ENCODE assay signal across 27 cellular contexts in genomic region chr5:168822248-168822744, GRCh38.
A peak's percentile ranks its signal among the peaks of the same experiment; 100 is the strongest.
DNase-seq lines count a peak whose midpoint lies in the region; ATAC-seq and TF ChIP-seq lines count a peak whose summit lies in the region.
"Had no signal": no experiment of that assay in that cellular context is flagged by ENCODE, and none has a peak within 500 bp of the region (broad histone marks: within the 10 kb centered on the region; RNA-seq: fewer than 3 reads in every experiment).

No MANE protein-coding gene starts in this region.

- H3K27ac Mint-ChIP-seq in T-helper 2 cell treated with Interferon-gamma antibody and Interleukin-4, amounts not matched to agents 5 μg/mL and 100 μg/mL, for 36 hours = no peak overlapping the region
- H3K27ac Mint-ChIP-seq: activated naive CD8-positive, alpha-beta T cell treated with anti-CD3 and anti-CD28 coated beads, Interleukin-2, amount 10 ng/mL, durations not matched to agents 7 days and 5 days; CD4-positive, CD25-positive, alpha-beta regulatory T cell; endodermal cell; T-cell had no signal

- H3K36me3 Mint-ChIP-seq in T-helper 2 cell treated with Interferon-gamma antibody and Interleukin-4, amounts not matched to agents 5 μg/mL and 100 μg/mL, for 36 hours (ENCODE audit: low read depth) = no peaks in the 10 kb centered on the region
- H3K36me3 Mint-ChIP-seq: activated naive CD8-positive, alpha-beta T cell treated with anti-CD3 and anti-CD28 coated beads, Interleukin-2, amount 10 ng/mL, durations not matched to agents 7 days and 5 days; CD4-positive, CD25-positive, alpha-beta regulatory T cell; T-cell had no signal

- no peaks in the 10 kb centered on the region for H3K27me3 Mint-ChIP-seq in T-helper 2 cell treated with Interferon-gamma antibody and Interleukin-4, amounts not matched to agents 5 μg/mL and 100 μg/mL, for 36 hours (ENCODE audit: low read depth)

- H3K9me3 Mint-ChIP-seq in T-helper 2 cell treated with Interferon-gamma antibody and Interleukin-4, amounts not matched to agents 5 μg/mL and 100 μg/mL, for 36 hours = no peaks in the 10 kb centered on the region
- H3K9me3 Mint-ChIP-seq: CD4-positive, CD25-positive, alpha-beta regulatory T cell; endodermal cell had no signal

- TF ChIP-seq CTCF in GM12865 (IDR thresholded peaks at IDR 0.05; ENCODE audit: insufficient read depth, low read depth, low read length, missing control alignments) = no peak
- TF ChIP-seq CTCF in left ventricle myocardium inferior (IDR thresholded peaks at IDR 0.05; ENCODE audit: borderline replicate concordance) = no peak
- no peak for TF ChIP-seq CTCF in spleen (IDR thresholded peaks at IDR 0.05 in 8 of 11, conservative IDR thresholded peaks at IDR 0.05 in 3 of 11)

- intact Hi-C loops in left ventricle myocardium inferior (cut with micrococcal nuclease) (no loop called here), spleen (cut with DNase I; ENCODE audit: low total_unique reads) (no loop called here)

- H3K27me3 ChIP-seq in left ventricle myocardium inferior (ENCODE audit: low read depth) (no peaks in the 10 kb centered on the region), spleen (replicated peaks in 1 of 7) (peaks cover 0 to 3% (median 0%) of the 10 kb centered on the region in 7 donors)
- H3K27me3 ChIP-seq: foreskin keratinocyte, SJCRH30 had no signal

- peaks cover 14% of the 10 kb centered on the region for H3K4me1 Mint-ChIP-seq in T-helper 2 cell treated with Interferon-gamma antibody and Interleukin-4, amounts not matched to agents 5 μg/mL and 100 μg/mL, for 36 hours (ENCODE audit: low read depth)
- H3K4me1 Mint-ChIP-seq: activated naive CD8-positive, alpha-beta T cell treated with anti-CD3 and anti-CD28 coated beads, Interleukin-2, amount 10 ng/mL, durations not matched to agents 7 days and 5 days; CD4-positive, CD25-positive, alpha-beta regulatory T cell; T-cell had no signal

- H3K4me1 ChIP-seq in left ventricle myocardium inferior = peaks cover 34% of the 10 kb centered on the region
- peaks cover 0 to 16% (median 5%) of the 10 kb centered on the region in 6 donors for H3K4me1 ChIP-seq in spleen
- H3K4me1 ChIP-seq: foreskin keratinocyte, SJCRH30 had no signal

- peak; percentile 68 for ATAC-seq in HG03442 (IDR thresholded peaks at IDR 0.05; ENCODE audit: unreplicated experiment)
- no peak for ATAC-seq in GM19023 (IDR thresholded peaks at IDR 0.05; ENCODE audit: unreplicated experiment)
- ATAC-seq: sciatic nerve, T-cell had no signal

- no peak overlapping the region for H3K4me3 ChIP-seq in GM12865 (ENCODE audit: low read depth, low read length)
- H3K4me3 ChIP-seq in left ventricle myocardium inferior = no peak overlapping the region
- no peak overlapping the region for H3K4me3 ChIP-seq in spleen
- H3K4me3 ChIP-seq: SJCRH30 had no signal

- H3K9me3 ChIP-seq in left ventricle myocardium inferior (replicated peaks) = no peaks in the 10 kb centered on the region
- no peaks in the 10 kb centered on the region for H3K9me3 ChIP-seq in spleen
- H3K9me3 ChIP-seq: SJCRH30 had no signal

- DNase-seq in T-helper 2 cell treated with Interferon-gamma antibody and Interleukin-4, amounts not matched to agents 5 μg/mL and 100 μg/mL, for 36 hours (ENCODE audit: low spot score) = no peak
- no peak for DNase-seq in T-helper 2 cell
- DNase-seq in GM12865 (ENCODE audit: low read depth) = peak; percentile 33
- DNase-seq in left ventricle myocardium inferior = no peak
- no peak for DNase-seq in spleen
- no peak for DNase-seq in ureter (ENCODE audit: low spot score)
- DNase-seq: 8988T; activated CD4-positive, CD25-positive, alpha-beta regulatory T cell; activated CD8-positive, alpha-beta memory T cell treated with anti-CD3 and anti-CD28 coated beads for 24 hours; activated naive CD8-positive, alpha-beta T cell treated with anti-CD3 and anti-CD28 coated beads, Interleukin-2, amount 10 ng/mL, durations not matched to agents 7 days and 5 days; CD4-positive, CD25-positive, alpha-beta regulatory T cell; cortex of kidney; endodermal cell; mesendoderm; MM.1S; NCI-H1417; NCI-H2081; NCI-H2227 treated with DMSO at 0.1 percent for 48 hours; posterior cingulate gyrus; SJCRH30; stimulated activated naive CD4-positive, alpha-beta T cell treated with Interleukin-2 at 50 U/mL for 16 hours; T-cell had no signal

- H3K4me3 Mint-ChIP-seq in T-helper 2 cell treated with Interferon-gamma antibody and Interleukin-4, amounts not matched to agents 5 μg/mL and 100 μg/mL, for 36 hours = peak overlapping the region; percentile 1
- H3K4me3 Mint-ChIP-seq: activated naive CD8-positive, alpha-beta T cell treated with anti-CD3 and anti-CD28 coated beads, Interleukin-2, amount 10 ng/mL, durations not matched to agents 7 days and 5 days; CD4-positive, CD25-positive, alpha-beta regulatory T cell; endodermal cell; T-cell had no signal

- peak overlapping the region; percentile 19 for H3K27ac ChIP-seq in left ventricle myocardium inferior (replicated peaks)
- no peak overlapping the region for H3K27ac ChIP-seq in spleen
- H3K27ac ChIP-seq: foreskin keratinocyte, KMS-11, SJCRH30 had no signal

- TF ChIP-seq POLR2A in spleen (IDR thresholded peaks at IDR 0.05) = no peak

- no peaks in the 10 kb centered on the region for H3K36me3 ChIP-seq in left ventricle myocardium inferior
- no peaks in the 10 kb centered on the region for H3K36me3 ChIP-seq in spleen
- H3K36me3 ChIP-seq: SJCRH30 had no signal

- WGBS in spleen, 5 donors = 67 to 85% (median 78%) methylated on average over 4 of the region's 4 CpGs
